Comparison of ENCODE assay signal across 14 cellular contexts in genomic region chr10:113045155-113046055, GRCh38.
DNase-seq lines count a peak whose midpoint lies in the region; ATAC-seq and TF ChIP-seq lines count a peak whose summit lies in the region.
"Had no signal": no experiment of that assay in that cellular context is flagged by ENCODE, and none has a peak within 500 bp of the region (broad histone marks: within the 10 kb centered on the region; RNA-seq: fewer than 3 reads in every experiment).

No MANE protein-coding gene starts in this region.

- intact Hi-C loops in activated CD4-positive, alpha-beta T cell treated with anti-CD3 and anti-CD28 coated beads for 36 hours (cut with DNase I, micrococcal nuclease), result no loop called here
- intact Hi-C loops in uterus (cut with DNase I; ENCODE audit: low total_unique reads), result no loop called here

- no peaks in the 10 kb centered on the region for H3K36me3 Mint-ChIP-seq in activated CD4-positive, alpha-beta T cell treated with anti-CD3 and anti-CD28 coated beads for 36 hours (ENCODE audit: low read depth)
- H3K36me3 Mint-ChIP-seq: naive B cell had no signal

- H3K4me3 ChIP-seq in astrocyte of the spinal cord (ENCODE audit: low read depth, low read length) (no peak overlapping the region), uterus (no peak overlapping the region)
- H3K4me3 ChIP-seq: transverse colon had no signal

- H3K36me3 ChIP-seq in uterus, result no peaks in the 10 kb centered on the region

- H3K4me1 ChIP-seq in uterus, result peaks cover 0 to 6% of the 10 kb centered on the region in 2 donors

- CTCF ChIA-PET in activated CD4-positive, alpha-beta T cell treated with anti-CD3 and anti-CD28 coated beads for 36 hours (lab: Charles Lee), result interaction anchor here (0.6 kb wide), 1 partner anchor 191 kb away, joined by 3 read pairs; no protein-coding TSS in a partner anchor

- H3K27me3 ChIP-seq in uterus, result no peaks in the 10 kb centered on the region
- H3K27me3 ChIP-seq: transverse colon had no signal

- POLR2A ChIA-PET in activated CD4-positive, alpha-beta T cell treated with anti-CD3 and anti-CD28 coated beads for 36 hours (lab: Charles Lee), result no interaction called here

- no peaks in the 10 kb centered on the region for H3K9me3 Mint-ChIP-seq in activated CD4-positive, alpha-beta T cell treated with anti-CD3 and anti-CD28 coated beads for 36 hours (ENCODE audit: low read depth)

- in situ Hi-C loops in astrocyte of the spinal cord (cut with HindIII; ENCODE audit: low sequenced_read_pairs), result no loop called here

- H3K27me3 Mint-ChIP-seq in activated CD4-positive, alpha-beta T cell treated with anti-CD3 and anti-CD28 coated beads for 36 hours, result peaks cover 12% of the 10 kb centered on the region

- no peak for TF ChIP-seq POLR2A in uterus (IDR thresholded peaks at IDR 0.05)

- no peak overlapping the region for H3K27ac Mint-ChIP-seq in activated CD4-positive, alpha-beta T cell treated with anti-CD3 and anti-CD28 coated beads for 36 hours

- peaks cover 5% of the 10 kb centered on the region for H3K4me1 Mint-ChIP-seq in activated CD4-positive, alpha-beta T cell treated with anti-CD3 and anti-CD28 coated beads for 36 hours
- H3K4me1 Mint-ChIP-seq: naive B cell had no signal

- peak overlapping the region; percentile 29 to 55 for H3K27ac ChIP-seq in uterus
- H3K27ac ChIP-seq: 22Rv1 had no signal

- DNase-seq in activated CD4-positive, alpha-beta T cell treated with anti-CD3 and anti-CD28 coated beads for 36 hours, result peak; percentile 9
- no peak for DNase-seq in activated CD4-positive, alpha-beta T cell treated with anti-CD3 and anti-CD28 coated beads for 1 hour
- DNase-seq in astrocyte of the spinal cord (ENCODE audit: low read depth, low spot score) (peak; percentile 94), kidney glomerular epithelial cell (lab: John Stamatoyannopoulos, UW) (peak; percentile 88), uterus (no peak)
- no peak for DNase-seq in activated CD4-positive, CD25-positive, alpha-beta regulatory T cell (lab: John Stamatoyannopoulos, UW)
- DNase-seq: activated CD4-positive, alpha-beta T cell treated with anti-CD3 and anti-CD28 coated beads, Interleukin-2, amount 50 U/mL, for 4 hours; amygdala; hippocampal formation; naive B cell; transverse colon had no signal

- no peak overlapping the region for H3K4me3 Mint-ChIP-seq in activated CD4-positive, alpha-beta T cell treated with anti-CD3 and anti-CD28 coated beads for 36 hours

- no peak for ATAC-seq in activated CD4-positive, alpha-beta T cell treated with anti-CD3 and anti-CD28 coated beads for 36 hours
- ATAC-seq in GM19467 (IDR thresholded peaks at IDR 0.05; ENCODE audit: unreplicated experiment) (no peak), HG02610 (IDR thresholded peaks at IDR 0.05; ENCODE audit: unreplicated experiment) (no peak)

- TF ChIP-seq CTCF in astrocyte of the spinal cord (IDR thresholded peaks at IDR 0.05; ENCODE audit: low read depth, low read length) (no peak), uterus (IDR thresholded peaks at IDR 0.05) (no peak)

- H3K9me3 ChIP-seq in uterus, result no peaks in the 10 kb centered on the region
- H3K9me3 ChIP-seq: transverse colon had no signal

Comparison
In these comparisons a context has a peak if more than half of its experiments do, and no peak if none do; other contexts are left out.
1. DNase-seq: peak in activated CD4-positive, alpha-beta T cell treated with anti-CD3 and anti-CD28 coated beads for 36 hours (single experiment), astrocyte of the spinal cord (single experiment) and kidney glomerular epithelial cell (single experiment); none in activated CD4-positive, alpha-beta T cell treated with anti-CD3 and anti-CD28 coated beads for 1 hour (single experiment), uterus (0 of 2) and activated CD4-positive, CD25-positive, alpha-beta regulatory T cell (0 of 4).